Comparison of ENCODE assay signal across 1 cellular context in the genomic region with DNA sequence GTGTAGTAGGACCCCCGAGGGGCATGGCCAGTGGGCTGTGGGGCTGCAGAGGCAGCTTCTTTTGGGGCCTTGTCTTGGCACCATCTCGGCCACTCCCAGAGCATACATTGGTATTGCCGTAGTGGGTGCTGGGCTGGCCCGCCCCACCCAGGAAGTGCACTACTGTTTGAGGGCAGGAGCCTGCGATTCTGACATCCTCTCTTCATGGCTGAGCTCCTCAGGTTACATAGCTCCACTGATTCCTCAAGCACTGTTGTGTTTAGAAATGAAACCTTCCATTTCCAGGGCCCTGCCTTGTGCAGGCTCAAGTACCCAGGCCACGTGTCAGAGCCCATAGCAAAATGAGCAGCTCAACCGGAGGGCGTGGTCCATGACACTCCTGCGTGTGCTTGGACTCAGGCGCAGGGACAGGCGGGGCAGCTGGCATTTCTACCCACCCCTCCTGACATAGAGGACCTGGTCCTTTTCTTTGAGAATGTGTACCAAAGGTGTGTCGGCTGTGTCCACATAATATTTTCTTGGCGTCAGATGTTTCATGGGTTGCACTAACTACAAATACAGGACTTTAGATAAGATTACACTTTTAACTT.
TF ChIP-seq lines count a peak whose summit lies in the region.

No MANE protein-coding gene starts in this region.

TF ChIP-seq in GM23338, 12 proteins besides CTCF, POLR2A, EP300 and RAD21 (continued from another document):
- TF ChIP-seq, protein P1, sequence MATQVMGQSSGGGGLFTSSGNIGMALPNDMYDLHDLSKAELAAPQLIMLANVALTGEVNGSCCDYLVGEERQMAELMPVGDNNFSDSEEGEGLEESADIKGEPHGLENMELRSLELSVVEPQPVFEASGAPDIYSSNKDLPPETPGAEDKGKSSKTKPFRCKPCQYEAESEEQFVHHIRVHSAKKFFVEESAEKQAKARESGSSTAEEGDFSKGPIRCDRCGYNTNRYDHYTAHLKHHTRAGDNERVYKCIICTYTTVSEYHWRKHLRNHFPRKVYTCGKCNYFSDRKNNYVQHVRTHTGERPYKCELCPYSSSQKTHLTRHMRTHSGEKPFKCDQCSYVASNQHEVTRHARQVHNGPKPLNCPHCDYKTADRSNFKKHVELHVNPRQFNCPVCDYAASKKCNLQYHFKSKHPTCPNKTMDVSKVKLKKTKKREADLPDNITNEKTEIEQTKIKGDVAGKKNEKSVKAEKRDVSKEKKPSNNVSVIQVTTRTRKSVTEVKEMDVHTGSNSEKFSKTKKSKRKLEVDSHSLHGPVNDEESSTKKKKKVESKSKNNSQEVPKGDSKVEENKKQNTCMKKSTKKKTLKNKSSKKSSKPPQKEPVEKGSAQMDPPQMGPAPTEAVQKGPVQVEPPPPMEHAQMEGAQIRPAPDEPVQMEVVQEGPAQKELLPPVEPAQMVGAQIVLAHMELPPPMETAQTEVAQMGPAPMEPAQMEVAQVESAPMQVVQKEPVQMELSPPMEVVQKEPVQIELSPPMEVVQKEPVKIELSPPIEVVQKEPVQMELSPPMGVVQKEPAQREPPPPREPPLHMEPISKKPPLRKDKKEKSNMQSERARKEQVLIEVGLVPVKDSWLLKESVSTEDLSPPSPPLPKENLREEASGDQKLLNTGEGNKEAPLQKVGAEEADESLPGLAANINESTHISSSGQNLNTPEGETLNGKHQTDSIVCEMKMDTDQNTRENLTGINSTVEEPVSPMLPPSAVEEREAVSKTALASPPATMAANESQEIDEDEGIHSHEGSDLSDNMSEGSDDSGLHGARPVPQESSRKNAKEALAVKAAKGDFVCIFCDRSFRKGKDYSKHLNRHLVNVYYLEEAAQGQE (IDR thresholded peaks at IDR 0.05; ENCODE audit: unreplicated experiment), result no peak
- TF ChIP-seq, protein P2, sequence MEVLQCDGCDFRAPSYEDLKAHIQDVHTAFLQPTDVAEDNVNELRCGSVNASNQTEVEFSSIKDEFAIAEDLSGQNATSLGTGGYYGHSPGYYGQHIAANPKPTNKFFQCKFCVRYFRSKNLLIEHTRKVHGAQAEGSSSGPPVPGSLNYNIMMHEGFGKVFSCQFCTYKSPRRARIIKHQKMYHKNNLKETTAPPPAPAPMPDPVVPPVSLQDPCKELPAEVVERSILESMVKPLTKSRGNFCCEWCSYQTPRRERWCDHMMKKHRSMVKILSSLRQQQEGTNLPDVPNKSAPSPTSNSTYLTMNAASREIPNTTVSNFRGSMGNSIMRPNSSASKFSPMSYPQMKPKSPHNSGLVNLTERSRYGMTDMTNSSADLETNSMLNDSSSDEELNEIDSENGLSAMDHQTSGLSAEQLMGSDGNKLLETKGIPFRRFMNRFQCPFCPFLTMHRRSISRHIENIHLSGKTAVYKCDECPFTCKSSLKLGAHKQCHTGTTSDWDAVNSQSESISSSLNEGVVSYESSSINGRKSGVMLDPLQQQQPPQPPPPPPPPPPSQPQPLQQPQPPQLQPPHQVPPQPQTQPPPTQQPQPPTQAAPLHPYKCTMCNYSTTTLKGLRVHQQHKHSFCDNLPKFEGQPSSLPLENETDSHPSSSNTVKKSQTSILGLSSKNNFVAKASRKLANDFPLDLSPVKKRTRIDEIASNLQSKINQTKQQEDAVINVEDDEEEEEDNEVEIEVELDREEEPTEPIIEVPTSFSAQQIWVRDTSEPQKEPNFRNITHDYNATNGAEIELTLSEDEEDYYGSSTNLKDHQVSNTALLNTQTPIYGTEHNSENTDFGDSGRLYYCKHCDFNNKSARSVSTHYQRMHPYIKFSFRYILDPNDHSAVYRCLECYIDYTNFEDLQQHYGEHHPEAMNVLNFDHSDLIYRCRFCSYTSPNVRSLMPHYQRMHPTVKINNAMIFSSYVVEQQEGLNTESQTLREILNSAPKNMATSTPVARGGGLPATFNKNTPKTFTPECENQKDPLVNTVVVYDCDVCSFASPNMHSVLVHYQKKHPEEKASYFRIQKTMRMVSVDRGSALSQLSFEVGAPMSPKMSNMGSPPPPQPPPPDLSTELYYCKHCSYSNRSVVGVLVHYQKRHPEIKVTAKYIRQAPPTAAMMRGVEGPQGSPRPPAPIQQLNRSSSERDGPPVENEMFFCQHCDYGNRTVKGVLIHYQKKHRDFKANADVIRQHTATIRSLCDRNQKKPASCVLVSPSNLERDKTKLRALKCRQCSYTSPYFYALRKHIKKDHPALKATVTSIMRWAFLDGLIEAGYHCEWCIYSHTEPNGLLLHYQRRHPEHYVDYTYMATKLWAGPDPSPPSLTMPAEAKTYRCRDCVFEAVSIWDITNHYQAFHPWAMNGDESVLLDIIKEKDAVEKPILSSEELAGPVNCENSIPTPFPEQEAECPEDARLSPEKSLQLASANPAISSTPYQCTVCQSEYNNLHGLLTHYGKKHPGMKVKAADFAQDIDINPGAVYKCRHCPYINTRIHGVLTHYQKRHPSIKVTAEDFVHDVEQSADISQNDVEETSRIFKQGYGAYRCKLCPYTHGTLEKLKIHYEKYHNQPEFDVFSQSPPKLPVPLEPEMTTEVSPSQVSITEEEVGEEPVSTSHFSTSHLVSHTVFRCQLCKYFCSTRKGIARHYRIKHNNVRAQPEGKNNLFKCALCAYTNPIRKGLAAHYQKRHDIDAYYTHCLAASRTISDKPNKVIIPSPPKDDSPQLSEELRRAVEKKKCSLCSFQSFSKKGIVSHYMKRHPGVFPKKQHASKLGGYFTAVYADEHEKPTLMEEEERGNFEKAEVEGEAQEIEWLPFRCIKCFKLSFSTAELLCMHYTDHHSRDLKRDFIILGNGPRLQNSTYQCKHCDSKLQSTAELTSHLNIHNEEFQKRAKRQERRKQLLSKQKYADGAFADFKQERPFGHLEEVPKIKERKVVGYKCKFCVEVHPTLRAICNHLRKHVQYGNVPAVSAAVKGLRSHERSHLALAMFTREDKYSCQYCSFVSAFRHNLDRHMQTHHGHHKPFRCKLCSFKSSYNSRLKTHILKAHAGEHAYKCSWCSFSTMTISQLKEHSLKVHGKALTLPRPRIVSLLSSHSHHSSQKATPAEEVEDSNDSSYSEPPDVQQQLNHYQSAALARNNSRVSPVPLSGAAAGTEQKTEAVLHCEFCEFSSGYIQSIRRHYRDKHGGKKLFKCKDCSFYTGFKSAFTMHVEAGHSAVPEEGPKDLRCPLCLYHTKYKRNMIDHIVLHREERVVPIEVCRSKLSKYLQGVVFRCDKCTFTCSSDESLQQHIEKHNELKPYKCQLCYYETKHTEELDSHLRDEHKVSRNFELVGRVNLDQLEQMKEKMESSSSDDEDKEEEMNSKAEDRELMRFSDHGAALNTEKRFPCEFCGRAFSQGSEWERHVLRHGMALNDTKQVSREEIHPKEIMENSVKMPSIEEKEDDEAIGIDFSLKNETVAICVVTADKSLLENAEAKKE (CRISPR knock-in tag; IDR thresholded peaks at IDR 0.05), result no peak
- TF ChIP-seq STAT1 (IDR thresholded peaks at IDR 0.05; ENCODE audit: unreplicated experiment) (no peak), POLR2AphosphoS5 (IDR thresholded peaks at IDR 0.05; ENCODE audit: low read depth) (no peak), EZH2phosphoT487 (IDR thresholded peaks at IDR 0.05; ENCODE audit: unreplicated experiment) (no peak), NANOG (IDR thresholded peaks at IDR 0.05; ENCODE audit: borderline replicate concordance) (no peak), ZNF114 (CRISPR knock-in tag; IDR thresholded peaks at IDR 0.05) (no peak), JUNB (IDR thresholded peaks at IDR 0.05; ENCODE audit: unreplicated experiment) (no peak), CREB1 (CRISPR knock-in tag; IDR thresholded peaks at IDR 0.05; ENCODE audit: low read depth) (no peak), EZH2 (IDR thresholded peaks at IDR 0.05; ENCODE audit: low read depth, unreplicated experiment) (no peak)
TF ChIP-seq in GM23338: peak in this region for 0.
